Comparison of ENCODE assay signal across 2 cellular contexts in genomic region chr1:98057236-98057635, GRCh38.
TF ChIP-seq lines count a peak whose summit lies in the region.

No MANE protein-coding gene starts in this region.

TF ChIP-seq in SK-N-SH, 30 proteins besides CTCF, POLR2A, EP300 and RAD21 (continued from another document):
- TF ChIP-seq, protein P1, sequence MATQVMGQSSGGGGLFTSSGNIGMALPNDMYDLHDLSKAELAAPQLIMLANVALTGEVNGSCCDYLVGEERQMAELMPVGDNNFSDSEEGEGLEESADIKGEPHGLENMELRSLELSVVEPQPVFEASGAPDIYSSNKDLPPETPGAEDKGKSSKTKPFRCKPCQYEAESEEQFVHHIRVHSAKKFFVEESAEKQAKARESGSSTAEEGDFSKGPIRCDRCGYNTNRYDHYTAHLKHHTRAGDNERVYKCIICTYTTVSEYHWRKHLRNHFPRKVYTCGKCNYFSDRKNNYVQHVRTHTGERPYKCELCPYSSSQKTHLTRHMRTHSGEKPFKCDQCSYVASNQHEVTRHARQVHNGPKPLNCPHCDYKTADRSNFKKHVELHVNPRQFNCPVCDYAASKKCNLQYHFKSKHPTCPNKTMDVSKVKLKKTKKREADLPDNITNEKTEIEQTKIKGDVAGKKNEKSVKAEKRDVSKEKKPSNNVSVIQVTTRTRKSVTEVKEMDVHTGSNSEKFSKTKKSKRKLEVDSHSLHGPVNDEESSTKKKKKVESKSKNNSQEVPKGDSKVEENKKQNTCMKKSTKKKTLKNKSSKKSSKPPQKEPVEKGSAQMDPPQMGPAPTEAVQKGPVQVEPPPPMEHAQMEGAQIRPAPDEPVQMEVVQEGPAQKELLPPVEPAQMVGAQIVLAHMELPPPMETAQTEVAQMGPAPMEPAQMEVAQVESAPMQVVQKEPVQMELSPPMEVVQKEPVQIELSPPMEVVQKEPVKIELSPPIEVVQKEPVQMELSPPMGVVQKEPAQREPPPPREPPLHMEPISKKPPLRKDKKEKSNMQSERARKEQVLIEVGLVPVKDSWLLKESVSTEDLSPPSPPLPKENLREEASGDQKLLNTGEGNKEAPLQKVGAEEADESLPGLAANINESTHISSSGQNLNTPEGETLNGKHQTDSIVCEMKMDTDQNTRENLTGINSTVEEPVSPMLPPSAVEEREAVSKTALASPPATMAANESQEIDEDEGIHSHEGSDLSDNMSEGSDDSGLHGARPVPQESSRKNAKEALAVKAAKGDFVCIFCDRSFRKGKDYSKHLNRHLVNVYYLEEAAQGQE (IDR thresholded peaks at IDR 0.05; ENCODE audit: low read depth, low read length) = no peak
- TF ChIP-seq MEF2A (IDR thresholded peaks at IDR 0.05; ENCODE audit: borderline replicate concordance, low read depth) = no peak

TF ChIP-seq in SK-N-SH treated with all-trans-retinoic acid at 6 μM for 48 hours, 23 proteins besides CTCF, POLR2A, EP300 and RAD21 (continued from another document):
- TF ChIP-seq, protein P2, sequence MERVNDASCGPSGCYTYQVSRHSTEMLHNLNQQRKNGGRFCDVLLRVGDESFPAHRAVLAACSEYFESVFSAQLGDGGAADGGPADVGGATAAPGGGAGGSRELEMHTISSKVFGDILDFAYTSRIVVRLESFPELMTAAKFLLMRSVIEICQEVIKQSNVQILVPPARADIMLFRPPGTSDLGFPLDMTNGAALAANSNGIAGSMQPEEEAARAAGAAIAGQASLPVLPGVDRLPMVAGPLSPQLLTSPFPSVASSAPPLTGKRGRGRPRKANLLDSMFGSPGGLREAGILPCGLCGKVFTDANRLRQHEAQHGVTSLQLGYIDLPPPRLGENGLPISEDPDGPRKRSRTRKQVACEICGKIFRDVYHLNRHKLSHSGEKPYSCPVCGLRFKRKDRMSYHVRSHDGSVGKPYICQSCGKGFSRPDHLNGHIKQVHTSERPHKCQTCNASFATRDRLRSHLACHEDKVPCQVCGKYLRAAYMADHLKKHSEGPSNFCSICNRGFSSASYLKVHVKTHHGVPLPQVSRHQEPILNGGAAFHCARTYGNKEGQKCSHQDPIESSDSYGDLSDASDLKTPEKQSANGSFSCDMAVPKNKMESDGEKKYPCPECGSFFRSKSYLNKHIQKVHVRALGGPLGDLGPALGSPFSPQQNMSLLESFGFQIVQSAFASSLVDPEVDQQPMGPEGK (CRISPR knock-in tag; IDR thresholded peaks at IDR 0.05; ENCODE audit: borderline replicate concordance) = no peak
